ENCODE assay signal across 8 cellular contexts in the genomic region with DNA sequence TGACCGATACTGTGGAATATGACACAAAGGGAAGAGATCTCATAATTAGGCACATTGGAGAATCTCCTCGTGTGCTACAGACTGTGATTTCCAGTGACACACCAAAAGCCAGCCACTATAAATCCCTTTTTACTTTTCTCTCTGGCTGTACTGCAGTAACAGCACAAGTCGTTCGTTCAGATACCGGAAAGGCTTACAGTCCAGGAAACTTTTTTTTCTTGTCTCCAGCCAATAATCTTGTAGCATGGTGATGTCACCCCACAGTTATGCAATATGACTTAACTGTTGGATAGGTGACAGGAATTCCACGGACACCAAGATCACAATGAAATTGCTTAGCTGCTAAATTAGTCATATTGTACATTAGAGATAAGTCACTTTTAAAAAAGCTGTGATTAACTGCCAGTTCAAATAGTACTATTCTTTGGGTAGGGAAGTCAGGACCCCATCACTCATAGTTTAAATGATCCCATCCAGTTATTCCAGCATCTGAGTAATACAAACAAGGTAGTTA.
A peak's percentile ranks its signal among the peaks of the same experiment; 100 is the strongest.
DNase-seq lines count a peak whose midpoint lies in the region; ATAC-seq lines count a peak whose summit lies in the region.

No MANE protein-coding gene starts in this region.

- no peaks in the 10 kb centered on the region for H3K36me3 ChIP-seq in mucosa of stomach (ENCODE audit: control insufficient read depth, insufficient read depth, low read length)

- DNase-seq in CD1c-positive myeloid dendritic cell (ENCODE audit: extremely low spot score) (peak; percentile 25), NCI-H774 (lab: John Stamatoyannopoulos, UW) (peak; percentile 51), epidermal melanocyte (ENCODE audit: insufficient read length, low spot score) (peak; percentile 34), DMS153 (lab: John Stamatoyannopoulos, UW) (no peak)
- no peak for DNase-seq in activated CD4-positive, alpha-beta T cell treated with anti-CD3 and anti-CD28 coated beads, Interleukin-2, amount 50 U/mL, for 1 hour

- no peak overlapping the region for H3K4me3 ChIP-seq in mucosa of stomach (ENCODE audit: low read length)

- no peaks in the 10 kb centered on the region for H3K27me3 ChIP-seq in mucosa of stomach (ENCODE audit: control insufficient read depth, insufficient read depth, low read length)

- H3K9ac ChIP-seq in mucosa of stomach (ENCODE audit: low read length): peak overlapping the region; percentile 78

- ATAC-seq in GM19463 (IDR thresholded peaks at IDR 0.05; ENCODE audit: unreplicated experiment) (no peak), GM18517 (IDR thresholded peaks at IDR 0.05; ENCODE audit: unreplicated experiment) (no peak)

- H3K9me3 ChIP-seq in mucosa of stomach (ENCODE audit: control insufficient read depth, low read length): no peaks in the 10 kb centered on the region

- H3K4me1 ChIP-seq in mucosa of stomach (ENCODE audit: control insufficient read depth, insufficient read depth, low read length): peaks cover 16% of the 10 kb centered on the region

Comparison
In these comparisons a context has a peak if more than half of its experiments do, and no peak if none do; other contexts are left out.
1. DNase-seq: peak in CD1c-positive myeloid dendritic cell (single experiment), NCI-H774 (single experiment) and epidermal melanocyte (single experiment); none in activated CD4-positive, alpha-beta T cell treated with anti-CD3 and anti-CD28 coated beads, Interleukin-2, amount 50 U/mL, for 1 hour (single experiment) and DMS153 (single experiment).